Comparison of ENCODE assay signal across 11 cellular contexts in the genomic region with DNA sequence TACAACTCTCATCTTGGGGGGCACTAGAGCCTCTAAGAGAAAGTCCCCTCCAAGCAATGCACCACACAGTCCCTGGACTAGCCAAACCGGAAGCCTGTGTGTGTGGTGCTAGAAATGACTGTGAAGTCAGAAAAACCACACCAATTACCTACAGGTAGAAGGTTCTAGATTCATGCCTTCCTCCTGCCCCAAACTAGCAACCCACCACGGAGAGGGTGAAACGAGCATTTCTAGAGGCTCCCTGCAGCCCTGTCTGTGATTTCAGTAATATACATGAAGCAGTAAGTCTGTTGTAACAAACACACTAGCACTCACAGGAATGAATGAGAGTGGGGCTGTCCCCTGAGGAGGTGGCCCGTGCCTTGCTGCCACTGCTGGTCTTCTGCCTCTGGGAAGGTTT. TPM values are rescaled to one million over a fixed set of nuclear protein-coding genes. Genes with fewer than 3 reads are reported as not detected.
DNase-seq lines count a peak whose midpoint lies in the region; ATAC-seq and TF ChIP-seq lines count a peak whose summit lies in the region.
"Had no signal": no experiment of that assay in that cellular context is flagged by ENCODE, and none has a peak within 500 bp of the region (broad histone marks: within the 10 kb centered on the region; RNA-seq: fewer than 3 reads in every experiment).

No MANE protein-coding gene starts in this region.

- TF ChIP-seq POLR2A in lower leg skin (IDR thresholded peaks at IDR 0.05), result no peak

- no peaks in the 10 kb centered on the region for H3K9me3 Mint-ChIP-seq in immature natural killer cell
- H3K9me3 Mint-ChIP-seq: memory B cell had no signal

- DNase-seq in GM10266 (ENCODE audit: extremely low spot score) (peak; percentile 48), immature natural killer cell (peak in 2 of 3 donors; percentile 19 to 32), AG08396 (ENCODE audit: low spot score) (no peak), lower leg skin (ENCODE audit: low spot score in 2 of 2) (no peak)
- no peak for DNase-seq in stimulated activated CD4-positive, alpha-beta T cell treated with anti-CD3 and anti-CD28 coated beads, Interleukin-1b, Interleukin-23, amount 100 ng/mL, for 48 hours
- DNase-seq: activated gamma-delta T cell, NCI-H446 treated with DMSO at 0.1 percent for 48 hours had no signal

- ATAC-seq in GM19467 (IDR thresholded peaks at IDR 0.05; ENCODE audit: unreplicated experiment) (peak; percentile 37), HG03103 (IDR thresholded peaks at IDR 0.05; ENCODE audit: low read depth, unreplicated experiment) (peak; percentile 32), esophagus mucosa (no peak)

- intact Hi-C loops in lower leg skin (cut with DNase I; ENCODE audit: low total_unique reads), result loop anchor here (10.0 kb wide), 1 partner anchor 190 kb away; no protein-coding TSS in a partner anchor

- H3K27me3 Mint-ChIP-seq in immature natural killer cell (ENCODE audit: low read depth in 3 of 3), result peaks cover 4 to 8% (median 5%) of the 10 kb centered on the region in 3 donors

- TF ChIP-seq CTCF in GM10266 (IDR thresholded peaks at IDR 0.05; ENCODE audit: control insufficient read depth, insufficient read depth, low read depth, missing control alignments) (no peak), lower leg skin (IDR thresholded peaks at IDR 0.05) (no peak)

- H3K4me3 ChIP-seq in lower leg skin (ENCODE audit: low read depth, poor library complexity, severe bottlenecking), result no peak overlapping the region

- H3K27ac Mint-ChIP-seq in immature natural killer cell, result peak overlapping the region in 1 of 6 donors; percentile 17
- H3K27ac Mint-ChIP-seq: memory B cell had no signal

- H3K36me3 Mint-ChIP-seq in immature natural killer cell, result no peaks in the 10 kb centered on the region
- H3K36me3 Mint-ChIP-seq: memory B cell had no signal

- H3K4me1 Mint-ChIP-seq in immature natural killer cell, result peaks cover 54 to 64% of the 10 kb centered on the region in 2 donors

- 81 to 86% methylated on average over 4 of the region's 4 CpGs for WGBS in lower leg skin, 2 donors

- H3K4me3 Mint-ChIP-seq in immature natural killer cell, result peak overlapping the region; percentile 2 to 56 (median 33)
- H3K4me3 Mint-ChIP-seq: memory B cell had no signal

RNA-seq across cellular contexts. Expression of a gene that starts 13.6 kb away (rescaled TPM):
- 1 to 10 TPM in 2 of 3 donors, under 1 TPM in 1; 0.05 to 1.4 (median 1.0) TPM for polyA plus RNA-seq in immature natural killer cell
- total RNA-seq in lower leg skin (10 to 100 TPM in 2 of 4 donors, 1 to 10 TPM in 2; 3.4 to 14.9 (median 10.0) TPM), esophagus mucosa (3.9 TPM)

Comparison
In these comparisons a context has a peak if more than half of its experiments do, and no peak if none do; other contexts are left out.
1. DNase-seq: peak in GM10266 (single experiment) and immature natural killer cell (2 of 3); none in stimulated activated CD4-positive, alpha-beta T cell treated with anti-CD3 and anti-CD28 coated beads, Interleukin-1b, Interleukin-23, amount 100 ng/mL, for 48 hours (single experiment), AG08396 (single experiment) and lower leg skin (0 of 2).